Comparison of ENCODE assay signal across 10 cellular contexts in genomic region chr3:30232142-30232541, GRCh38.
DNase-seq lines count a peak whose midpoint lies in the region; ATAC-seq and FAIRE-seq lines count a peak whose summit lies in the region.
"Had no signal": no experiment of that assay in that cellular context is flagged by ENCODE, and none has a peak within 500 bp of the region (broad histone marks: within the 10 kb centered on the region; RNA-seq: fewer than 3 reads in every experiment).

No MANE protein-coding gene starts in this region.

- H3K4me1 ChIP-seq in adipocyte (ENCODE audit: control insufficient read depth, insufficient read depth, low read length), result peaks cover 48% of the 10 kb centered on the region
- H3K4me1 ChIP-seq in skeletal muscle tissue (ENCODE audit: control insufficient read depth in 3 of 3, insufficient read depth in 3 of 3, low read length in 3 of 3), result peaks cover 3 to 8% (median 7%) of the 10 kb centered on the region in 3 donors

- H3K36me3 ChIP-seq in adipocyte (ENCODE audit: control insufficient read depth, insufficient read depth, low read length, severe bottlenecking), result no peaks in the 10 kb centered on the region
- no peaks in the 10 kb centered on the region for H3K36me3 ChIP-seq in skeletal muscle tissue (ENCODE audit: control insufficient read depth in 3 of 3, insufficient read depth in 3 of 3, low read length in 3 of 3)
- H3K36me3 ChIP-seq: neutrophil had no signal

- no peaks in the 10 kb centered on the region for H3K27me3 ChIP-seq in adipocyte (replicated peaks; ENCODE audit: control insufficient read depth, insufficient read depth, low read length)
- H3K27me3 ChIP-seq in skeletal muscle tissue (ENCODE audit: control insufficient read depth in 3 of 3, insufficient read depth in 3 of 3, low read length in 3 of 3), result no peaks in the 10 kb centered on the region
- H3K27me3 ChIP-seq: neutrophil had no signal

- DNase-seq in H4 (ENCODE audit: low spot score) (peak; percentile 66), adipocyte (ENCODE audit: low read depth) (no peak), left ventricle myocardium superior (no peak), NCI-H2107 treated with DMSO at 0.1 percent for 48 hours (lab: John Stamatoyannopoulos, UW; ENCODE audit: unreplicated experiment) (no peak), NCI-H2196 (lab: John Stamatoyannopoulos, UW; ENCODE audit: unreplicated experiment) (no peak), urothelium cell line (ENCODE audit: low spot score) (no peak)

- peak overlapping the region; percentile 72 for H3K27ac ChIP-seq in skeletal muscle tissue (ENCODE audit: low read depth, low read length)
- H3K27ac ChIP-seq: neutrophil had no signal

- H3K9me3 ChIP-seq in adipocyte (ENCODE audit: control insufficient read depth, low read length) (no peaks in the 10 kb centered on the region), skeletal muscle tissue (ENCODE audit: control insufficient read depth in 3 of 3, low read length in 3 of 3) (no peaks in the 10 kb centered on the region)
- H3K9me3 ChIP-seq: neutrophil had no signal

- no peak for FAIRE-seq in urothelium cell line (lab: Jason Lieb, UNC)

- H3K4me3 ChIP-seq in adipocyte (ENCODE audit: low read length) (peak overlapping the region; percentile 57), skeletal muscle tissue (ENCODE audit: low read length in 3 of 3) (no peak overlapping the region)
- H3K4me3 ChIP-seq: coronary artery had no signal

- intact Hi-C loops in left ventricle myocardium superior (cut with micrococcal nuclease), result no loop called here

- H3K9ac ChIP-seq in adipocyte (ENCODE audit: low read length), result peak overlapping the region; percentile 62
- no peak overlapping the region for H3K9ac ChIP-seq in skeletal muscle tissue (ENCODE audit: low read depth in 1 of 3, low read length in 3 of 3)

- ATAC-seq in left ventricle myocardium superior (peak; percentile 75), GM18520 (IDR thresholded peaks at IDR 0.05; ENCODE audit: unreplicated experiment) (no peak)
